ENCODE assay signal across 24 cellular contexts in the genomic region with DNA sequence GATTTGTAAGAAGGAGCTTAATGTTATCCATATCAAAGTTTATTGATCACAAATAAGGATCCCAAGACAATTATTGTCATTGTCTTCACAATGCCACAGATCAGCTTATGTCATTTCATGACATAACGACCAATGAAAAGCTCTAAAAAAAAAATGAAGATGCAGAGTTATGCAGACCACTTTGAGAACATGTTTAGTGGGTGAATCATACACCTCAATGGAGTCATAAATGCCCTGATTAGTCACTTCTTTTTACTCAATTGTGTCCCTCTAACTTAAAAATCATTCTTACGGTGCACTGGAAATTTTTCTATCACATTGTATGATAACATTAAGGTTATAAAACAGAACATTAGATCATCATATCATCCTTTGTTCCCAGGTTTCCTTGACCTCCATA.
DNase-seq lines count a peak whose midpoint lies in the region; FAIRE-seq and TF ChIP-seq lines count a peak whose summit lies in the region.
"Had no signal": no experiment of that assay in that cellular context is flagged by ENCODE, and none has a peak within 500 bp of the region (broad histone marks: within the 10 kb centered on the region; RNA-seq: fewer than 3 reads in every experiment).

No MANE protein-coding gene starts in this region.

- intact Hi-C loops in uterus (cut with DNase I; ENCODE audit: low total_unique reads), result no loop called here

- H3K4me3 ChIP-seq in astrocyte (ENCODE audit: insufficient read depth, low read depth, low read length) (no peak overlapping the region), uterus (no peak overlapping the region)
- H3K4me3 ChIP-seq: BLaER1, GM12878, GM23338, K562 had no signal

- no peaks in the 10 kb centered on the region for H3K79me2 ChIP-seq in astrocyte (ENCODE audit: insufficient read depth, low read length)

- no peaks in the 10 kb centered on the region for H3K4me1 ChIP-seq in astrocyte (ENCODE audit: insufficient read depth, low read length)
- H3K4me1 ChIP-seq in uterus, result no peaks in the 10 kb centered on the region
- H3K4me1 ChIP-seq: BLaER1, Caco-2 had no signal

- H4K20me1 ChIP-seq in astrocyte (ENCODE audit: insufficient read depth, low read length), result no peaks in the 10 kb centered on the region
- H4K20me1 ChIP-seq: BLaER1 had no signal

- H3K27ac Mint-ChIP-seq in astrocyte (ENCODE audit: unreplicated experiment), result peak overlapping the region; percentile 9
- H3K27ac Mint-ChIP-seq: CD4-positive, alpha-beta memory T cell; GM23338 had no signal

- H3K9ac ChIP-seq in astrocyte (ENCODE audit: low read length), result no peak overlapping the region
- H3K9ac ChIP-seq: BLaER1, SK-N-SH had no signal

- TF ChIP-seq CTCF in astrocyte (IDR thresholded peaks at IDR 0.05; ENCODE audit: insufficient read depth, low read depth, low read length) (no peak), uterus (IDR thresholded peaks at IDR 0.05) (no peak)

- DNase-seq in HS-5 (ENCODE audit: low read depth), result peak; percentile 51
- DNase-seq in astrocyte (ENCODE audit: low read depth), result peak; percentile 2
- DNase-seq in iris pigment epithelial cell (ENCODE audit: low read depth), result peak; percentile 18
- no peak for DNase-seq in NCI-H2107 treated with DMSO at 0.1 percent for 48 hours (lab: John Stamatoyannopoulos, UW; ENCODE audit: unreplicated experiment)
- no peak for DNase-seq in NCI-H2029 treated with DMSO at 0.1 percent for 48 hours (lab: John Stamatoyannopoulos, UW)
- no peak for DNase-seq in occipital lobe (lab: John Stamatoyannopoulos, UW)
- DNase-seq in uterus, result no peak
- DNase-seq: Caco-2; CD4-positive, alpha-beta memory T cell; DMS 273 treated with DMSO at 0.1 percent for 48 hours; DMS79 treated with DMSO at 0.1 percent for 48 hours; HCEC 1CT; NCI-H1092; NCI-H1436; NCI-H1930; NCI-H226; NCI-H510A treated with DMSO at 0.1 percent for 48 hours; NCI-H748 treated with DMSO at 0.1 percent for 48 hours; SIG-M5; SK-N-SH had no signal

- no peak overlapping the region for H3K4me3 Mint-ChIP-seq in astrocyte (ENCODE audit: unreplicated experiment)
- H3K4me3 Mint-ChIP-seq: CD4-positive, alpha-beta memory T cell; GM23338 had no signal

- H3K36me3 ChIP-seq in astrocyte (ENCODE audit: insufficient read depth, low read length) (no peaks in the 10 kb centered on the region), uterus (no peaks in the 10 kb centered on the region)
- H3K36me3 ChIP-seq: BLaER1 had no signal

- H3K27ac ChIP-seq in astrocyte (ENCODE audit: low read depth, low read length) (no peak overlapping the region), uterus (no peak overlapping the region)
- H3K27ac ChIP-seq: BLaER1 had no signal

- no peak overlapping the region for H2AFZ ChIP-seq in astrocyte (ENCODE audit: low read depth, low read length)
- H2AFZ ChIP-seq: GM23338 had no signal

- H3K9me3 ChIP-seq in astrocyte (ENCODE audit: insufficient read depth, low read depth, low read length) (no peaks in the 10 kb centered on the region), uterus (no peaks in the 10 kb centered on the region)
- H3K9me3 ChIP-seq: BLaER1, Caco-2, SK-N-SH had no signal

- H3K4me1 Mint-ChIP-seq in astrocyte (ENCODE audit: low read depth, unreplicated experiment), result peaks cover 2% of the 10 kb centered on the region
- H3K4me1 Mint-ChIP-seq: CD4-positive, alpha-beta memory T cell; GM23338 had no signal

- no peaks in the 10 kb centered on the region for H3K36me3 Mint-ChIP-seq in astrocyte (ENCODE audit: low read depth, unreplicated experiment)
- H3K36me3 Mint-ChIP-seq: CD4-positive, alpha-beta memory T cell had no signal

- H3K9me3 Mint-ChIP-seq in astrocyte (ENCODE audit: unreplicated experiment), result peaks cover 3% of the 10 kb centered on the region

- H3K27me3 ChIP-seq in astrocyte (ENCODE audit: insufficient read depth, low read length) (no peaks in the 10 kb centered on the region), uterus (no peaks in the 10 kb centered on the region)
- H3K27me3 ChIP-seq: BLaER1 had no signal

- no peaks in the 10 kb centered on the region for H3K27me3 Mint-ChIP-seq in astrocyte (ENCODE audit: low read depth, unreplicated experiment)
- H3K27me3 Mint-ChIP-seq: CD4-positive, alpha-beta memory T cell had no signal

- peak; percentile 9 for FAIRE-seq in astrocyte (lab: Jason Lieb, UNC)
- FAIRE-seq: GM12878, K562 had no signal

- no peak for TF ChIP-seq POLR2A in uterus (IDR thresholded peaks at IDR 0.05)

- H3K4me2 ChIP-seq in astrocyte (ENCODE audit: low read length), result no peak overlapping the region
- H3K4me2 ChIP-seq: BLaER1, GM23338, SK-N-SH had no signal

Comparison
In these comparisons a context has a peak if more than half of its experiments do, and no peak if none do; other contexts are left out.
1. DNase-seq: peak in HS-5 (single experiment), astrocyte (single experiment) and iris pigment epithelial cell (single experiment); none in NCI-H2107 treated with DMSO at 0.1 percent for 48 hours (single experiment), NCI-H2029 treated with DMSO at 0.1 percent for 48 hours (single experiment), occipital lobe (single experiment) and uterus (0 of 2).